In the genomic region with DNA sequence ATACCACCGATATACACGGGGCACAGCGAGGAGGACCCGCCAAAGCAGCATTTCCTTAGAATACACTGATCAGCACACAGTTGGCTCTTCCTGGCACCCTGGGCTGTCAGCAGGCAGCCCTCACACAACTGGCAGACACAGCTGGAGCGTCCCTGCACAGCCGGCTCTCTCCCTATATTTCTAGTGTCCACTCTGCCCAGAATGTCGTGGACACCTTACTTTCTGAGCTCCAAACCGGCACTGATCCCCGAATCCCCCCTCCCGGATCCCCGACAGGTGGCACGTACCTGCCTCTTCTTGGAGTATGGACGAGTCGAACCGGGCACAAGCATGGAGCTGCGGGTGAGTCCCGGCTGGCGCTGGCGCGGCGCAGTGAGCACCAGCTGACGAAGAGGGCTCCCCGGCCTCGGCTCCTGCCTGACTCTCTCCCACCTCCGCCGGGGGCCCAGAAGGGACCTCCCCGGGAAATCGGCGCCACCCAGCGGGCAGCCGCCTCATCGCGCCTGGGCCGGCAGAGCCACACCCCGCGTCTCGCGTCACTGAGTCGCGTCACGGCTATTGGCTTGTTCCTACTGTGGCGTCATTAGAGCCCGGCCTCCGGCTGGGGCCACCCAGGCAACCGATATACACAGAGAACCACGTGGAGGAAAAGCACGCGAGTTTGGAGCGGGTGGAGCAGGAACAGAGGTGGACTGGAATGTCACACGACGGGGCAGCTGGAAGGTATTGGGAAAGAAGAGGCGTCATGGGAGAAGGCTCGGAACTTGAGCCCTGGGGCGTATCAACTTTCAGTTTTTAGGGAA, we compare ENCODE assay signal across 8 cellular contexts. TPM values are rescaled to one million over a fixed set of nuclear protein-coding genes. Genes with fewer than 3 reads are reported as not detected.
DNase-seq lines count a peak whose midpoint lies in the region; ATAC-seq and TF ChIP-seq lines count a peak whose summit lies in the region.

A gene with protein sequence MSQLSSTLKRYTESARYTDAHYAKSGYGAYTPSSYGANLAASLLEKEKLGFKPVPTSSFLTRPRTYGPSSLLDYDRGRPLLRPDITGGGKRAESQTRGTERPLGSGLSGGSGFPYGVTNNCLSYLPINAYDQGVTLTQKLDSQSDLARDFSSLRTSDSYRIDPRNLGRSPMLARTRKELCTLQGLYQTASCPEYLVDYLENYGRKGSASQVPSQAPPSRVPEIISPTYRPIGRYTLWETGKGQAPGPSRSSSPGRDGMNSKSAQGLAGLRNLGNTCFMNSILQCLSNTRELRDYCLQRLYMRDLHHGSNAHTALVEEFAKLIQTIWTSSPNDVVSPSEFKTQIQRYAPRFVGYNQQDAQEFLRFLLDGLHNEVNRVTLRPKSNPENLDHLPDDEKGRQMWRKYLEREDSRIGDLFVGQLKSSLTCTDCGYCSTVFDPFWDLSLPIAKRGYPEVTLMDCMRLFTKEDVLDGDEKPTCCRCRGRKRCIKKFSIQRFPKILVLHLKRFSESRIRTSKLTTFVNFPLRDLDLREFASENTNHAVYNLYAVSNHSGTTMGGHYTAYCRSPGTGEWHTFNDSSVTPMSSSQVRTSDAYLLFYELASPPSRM (minus strand): TSS at position 505 of the 803 bp plus-strand sequence. CDS start 8,210 bp downstream, outside the sequence.

- DNase-seq in NCI-H748 (lab: John Stamatoyannopoulos, UW; ENCODE audit: unreplicated experiment) (peak; percentile 92), dedifferentiated amniotic fluid mesenchymal stem cell (ENCODE audit: extremely low spot score) (peak; percentile 97), left lobe of liver (ENCODE audit: low spot score) (peak; percentile 97)
- DNase-seq in activated CD4-positive, alpha-beta T cell treated with anti-CD3 and anti-CD28 coated beads, Interleukin-2, amount 50 U/mL, for 24 hours (ENCODE audit: low read depth in 1 of 2, low spot score in 1 of 2), result peak; percentile 91 to 93
- DNase-seq in stimulated activated CD4-positive, alpha-beta T cell treated with anti-CD3 and anti-CD28 coated beads, Interleukin-1b, Interleukin-23, amount 100 ng/mL, for 48 hours, result peak; percentile 95

- TF ChIP-seq CTCF in C4-2B (conservative IDR thresholded peaks at IDR 0.05), result peak; percentile 99

- H3K27ac ChIP-seq in C4-2B, result peak within 1 kb of the TSS; percentile 23

- peak; percentile 98 for ATAC-seq in GM19397 (IDR thresholded peaks at IDR 0.05; ENCODE audit: unreplicated experiment)
- peak; percentile 87 for ATAC-seq in HG03558 (IDR thresholded peaks at IDR 0.05; ENCODE audit: extremely low read depth, unreplicated experiment)
- peak; percentile 96 for ATAC-seq in left lobe of liver

RNA-seq across cellular contexts. Expression of the gene that starts here (rescaled TPM):
- 10.9 TPM for total RNA-seq in left lobe of liver

Comparison
In these comparisons a context has a peak if more than half of its experiments do, and no peak if none do; other contexts are left out.
1. Peak in every context shown above with its lines: DNase-seq, ATAC-seq and H3K27ac ChIP-seq.